1 cellular context compared by ENCODE assay signal in genomic region chr18:23166863-23167531, GRCh38.
TF ChIP-seq lines count a peak whose summit lies in the region.

No MANE protein-coding gene starts in this region.

TF ChIP-seq in H1, 55 proteins besides CTCF, POLR2A, EP300 and RAD21:
- TF ChIP-seq CHD2 (IDR thresholded peaks at IDR 0.05; ENCODE audit: low read length) (no peak), SRF (IDR thresholded peaks at IDR 0.05; ENCODE audit: low read depth, low read length) (no peak), TAF7 (optimal IDR thresholded peaks at IDR 0.05; ENCODE audit: borderline replicate concordance, low read depth, low read length) (peak; percentile 22)
